35 cellular contexts compared by ENCODE assay signal in the genomic region with DNA sequence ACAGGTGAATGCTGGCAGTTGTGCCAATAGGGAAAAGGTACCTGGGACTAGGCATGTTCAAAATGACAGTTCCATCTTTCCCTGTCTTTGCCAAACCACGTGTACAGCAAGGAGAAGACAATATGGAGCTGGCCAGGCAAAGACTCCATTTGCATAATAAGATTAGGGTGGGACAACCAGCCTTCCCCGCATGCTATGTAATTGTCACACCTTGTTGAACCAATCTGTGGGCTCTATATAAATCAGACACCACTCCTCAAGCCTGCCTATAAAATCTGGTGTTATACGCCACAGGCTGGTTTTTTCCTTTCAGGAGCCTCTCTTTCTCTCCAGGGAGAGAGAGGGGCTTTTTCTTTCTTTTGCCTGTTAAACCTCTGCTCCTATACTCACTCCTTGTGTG.
"Had no signal": no experiment of that assay in that cellular context is flagged by ENCODE, and none has a peak within 500 bp of the region (broad histone marks: within the 10 kb centered on the region; RNA-seq: fewer than 3 reads in every experiment).

No MANE protein-coding gene starts in this region.

- H3K4me3 Mint-ChIP-seq: activated CD4-positive, alpha-beta T cell treated with anti-CD3 and anti-CD28 coated beads for 36 hours; activated CD4-positive, alpha-beta T cell treated with anti-CD3 and anti-CD28 coated beads, Interleukin-2, amount 10 ng/mL, durations not matched to agents 7 days and 5 days; activated CD8-positive, alpha-beta T cell treated with anti-CD3 and anti-CD28 coated beads, Interleukin-2, amount 10 ng/mL, durations not matched to agents 7 days and 5 days; activated naive CD4-positive, alpha-beta T cell treated with anti-CD3 and anti-CD28 coated beads, Interleukin-2, amount 50 U/mL, for 24 hours; activated naive CD8-positive, alpha-beta T cell treated with anti-CD3 and anti-CD28 coated beads, Interleukin-2, amount 10 ng/mL, durations not matched to agents 7 days and 5 days; activated T-helper 17 cell treated with anti-CD3 and anti-CD28 coated beads, Interleukin-2, amount 50 U/mL, for 72 hours; central memory CD8-positive, alpha-beta T cell; T-helper 1 cell treated with Interleukin-12 subunit alpha and Interleukin-12 subunit beta and Interleukin-4 antibody, amounts not matched to agents 30 μg/mL and 1 μg/mL, for 36 hours; T-helper 2 cell treated with Interferon-gamma antibody and Interleukin-4, amounts not matched to agents 5 μg/mL and 100 μg/mL, for 36 hours; WTC11 had no signal

- H3K9me3 ChIP-seq: ascending aorta, SK-N-SH had no signal

- H3K4me1 Mint-ChIP-seq: activated CD4-positive, alpha-beta T cell treated with anti-CD3 and anti-CD28 coated beads, Interleukin-2, amount 10 ng/mL, durations not matched to agents 7 days and 5 days; activated naive CD4-positive, alpha-beta T cell treated with anti-CD3 and anti-CD28 coated beads, Interleukin-2, amount 50 U/mL, for 24 hours; activated T-helper 17 cell treated with anti-CD3 and anti-CD28 coated beads, Interleukin-2, amount 50 U/mL, for 72 hours; central memory CD8-positive, alpha-beta T cell had no signal

- DNase-seq: activated CD4-positive, alpha-beta T cell treated with anti-CD3 and anti-CD28 coated beads for 36 hours; activated CD4-positive, alpha-beta T cell treated with anti-CD3 and anti-CD28 coated beads, Interleukin-2, amount 10 ng/mL, durations not matched to agents 7 days and 5 days; activated CD4-positive, alpha-beta T cell treated with anti-CD3 and anti-CD28 coated beads, Interleukin-2, amount 50 U/mL, for 48 hours; activated CD8-positive, alpha-beta memory T cell treated with anti-CD3 and anti-CD28 coated beads, Interleukin-2, amount 50 U/mL, for 48 hours; activated CD8-positive, alpha-beta T cell treated with anti-CD3 and anti-CD28 coated beads, Interleukin-2, amount 10 ng/mL, durations not matched to agents 7 days and 5 days; activated gamma-delta T cell; activated naive CD4-positive, alpha-beta T cell treated with Interleukin-2 at 50 U/mL for 16 hours; activated naive CD8-positive, alpha-beta T cell treated with anti-CD3 and anti-CD28 coated beads, Interleukin-2, amount 10 ng/mL, durations not matched to agents 7 days and 5 days; activated T-cell treated with anti-CD3 and anti-CD28 coated beads, Interleukin-2, amount 50 U/mL, for 48 hours; amygdala; Karpas-422; NCI-H1105; NCI-H1417 treated with DMSO at 0.1 percent for 48 hours; NCI-H187 treated with DMSO at 0.1 percent for 48 hours; NCI-H2081; NCI-H2171 treated with DMSO at 0.1 percent for 48 hours; NCI-H2227 treated with DMSO at 0.1 percent for 48 hours; NCI-H446; NCI-H510A treated with DMSO at 0.1 percent for 48 hours; NCI-H526 treated with DMSO at 0.1 percent for 48 hours; NCI-H774; SHP77; SJCRH30; SK-N-SH had no signal

- H3K36me3 ChIP-seq: ascending aorta, cardiac muscle cell, SJCRH30 had no signal

- ATAC-seq: activated CD4-positive, alpha-beta T cell treated with anti-CD3 and anti-CD28 coated beads for 36 hours; activated CD4-positive, CD25-positive, alpha-beta regulatory T cell treated with anti-CD3 and anti-CD28 coated beads, Interleukin-2, amount 50 U/mL, for 24 hours; activated CD8-positive, alpha-beta T cell treated with anti-CD3 and anti-CD28 coated beads, Interleukin-2, amount 10 ng/mL, durations not matched to agents 7 days and 5 days; activated T-helper 17 cell treated with anti-CD3 and anti-CD28 coated beads, Interleukin-2, amount 50 U/mL, for 72 hours; Panc1; WTC11 had no signal

- FAIRE-seq: TTC549 had no signal

- H3K4me3 ChIP-seq: ascending aorta, cardiac muscle cell, SJCRH30 had no signal

- H3K9ac ChIP-seq: SK-N-SH had no signal

- H3K4me2 ChIP-seq: SK-N-SH had no signal

- H3K4me1 ChIP-seq: ascending aorta, SJCRH30 had no signal

- H3K27ac ChIP-seq: ascending aorta, cardiac muscle cell, SJCRH30 had no signal

- H3K27me3 Mint-ChIP-seq: activated CD4-positive, alpha-beta T cell treated with anti-CD3 and anti-CD28 coated beads for 36 hours; activated naive CD4-positive, alpha-beta T cell treated with anti-CD3 and anti-CD28 coated beads, Interleukin-2, amount 50 U/mL, for 24 hours had no signal

- H3K27ac Mint-ChIP-seq: activated CD4-positive, alpha-beta T cell treated with anti-CD3 and anti-CD28 coated beads for 36 hours; activated CD4-positive, alpha-beta T cell treated with anti-CD3 and anti-CD28 coated beads, Interleukin-2, amount 10 ng/mL, durations not matched to agents 7 days and 5 days; activated CD8-positive, alpha-beta T cell treated with anti-CD3 and anti-CD28 coated beads, Interleukin-2, amount 10 ng/mL, durations not matched to agents 7 days and 5 days; activated naive CD4-positive, alpha-beta T cell treated with anti-CD3 and anti-CD28 coated beads, Interleukin-2, amount 50 U/mL, for 24 hours; activated naive CD8-positive, alpha-beta T cell treated with anti-CD3 and anti-CD28 coated beads, Interleukin-2, amount 10 ng/mL, durations not matched to agents 7 days and 5 days; activated T-helper 17 cell treated with anti-CD3 and anti-CD28 coated beads, Interleukin-2, amount 50 U/mL, for 72 hours; T-helper 1 cell treated with Interleukin-12 subunit alpha and Interleukin-12 subunit beta and Interleukin-4 antibody, amounts not matched to agents 30 μg/mL and 1 μg/mL, for 36 hours; T-helper 2 cell treated with Interferon-gamma antibody and Interleukin-4, amounts not matched to agents 5 μg/mL and 100 μg/mL, for 36 hours; WTC11 had no signal

- H3K36me3 Mint-ChIP-seq: activated naive CD4-positive, alpha-beta T cell treated with anti-CD3 and anti-CD28 coated beads, Interleukin-2, amount 50 U/mL, for 24 hours had no signal

- H3K27me3 ChIP-seq: ascending aorta, cardiac muscle cell, SJCRH30 had no signal

- H3K9me3 Mint-ChIP-seq: activated CD4-positive, alpha-beta T cell treated with anti-CD3 and anti-CD28 coated beads, Interleukin-2, amount 10 ng/mL, durations not matched to agents 7 days and 5 days; activated naive CD4-positive, alpha-beta T cell treated with anti-CD3 and anti-CD28 coated beads, Interleukin-2, amount 50 U/mL, for 24 hours; activated T-helper 17 cell treated with anti-CD3 and anti-CD28 coated beads, Interleukin-2, amount 50 U/mL, for 72 hours; central memory CD8-positive, alpha-beta T cell; T-helper 1 cell treated with Interleukin-12 subunit alpha and Interleukin-12 subunit beta and Interleukin-4 antibody, amounts not matched to agents 30 μg/mL and 1 μg/mL, for 36 hours; T-helper 2 cell treated with Interferon-gamma antibody and Interleukin-4, amounts not matched to agents 5 μg/mL and 100 μg/mL, for 36 hours had no signal
